Comparison of ENCODE assay signal across 14 cellular contexts in the genomic region with DNA sequence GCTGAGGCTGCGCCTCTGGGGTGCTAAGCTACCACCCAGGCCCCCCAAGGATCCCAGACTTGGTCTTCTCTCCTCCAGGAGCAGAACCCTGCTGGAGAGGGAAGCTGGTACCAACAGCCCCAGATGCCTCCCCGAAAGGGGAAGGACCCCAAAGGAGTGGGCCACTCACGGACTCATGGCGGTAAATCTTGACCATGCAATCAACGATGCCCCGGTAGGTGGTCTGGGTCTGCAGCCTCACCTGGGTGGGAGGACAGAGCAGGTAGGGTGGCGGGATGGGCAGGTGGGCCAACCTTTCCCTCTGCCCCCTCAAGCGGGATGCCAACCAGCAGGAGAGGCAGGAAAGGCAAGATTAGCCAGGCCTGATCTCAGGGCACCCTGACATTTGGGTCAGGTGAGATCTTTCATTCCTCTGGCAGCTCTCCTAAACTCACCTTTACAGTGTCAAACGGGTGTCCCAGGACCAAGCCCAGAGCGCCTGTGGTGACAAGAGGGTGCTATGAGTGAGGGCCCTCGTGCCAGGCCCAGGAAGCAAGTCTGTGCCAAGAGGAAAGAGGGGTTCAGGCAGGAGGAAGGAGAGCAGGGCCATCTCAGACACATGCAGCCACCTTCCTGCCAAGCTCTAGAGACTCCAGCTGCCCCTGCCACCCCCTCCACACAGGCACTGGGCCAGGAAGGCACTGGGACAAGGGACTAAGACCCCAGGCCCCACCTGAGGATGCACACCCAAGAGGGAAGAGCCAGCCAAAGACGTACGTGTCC. TPM values are rescaled to one million over a fixed set of nuclear protein-coding genes. Genes with fewer than 3 reads are reported as not detected.
DNase-seq lines count a peak whose midpoint lies in the region; ATAC-seq and TF ChIP-seq lines count a peak whose summit lies in the region.
"Had no signal": no experiment of that assay in that cellular context is flagged by ENCODE, and none has a peak within 500 bp of the region (broad histone marks: within the 10 kb centered on the region; RNA-seq: fewer than 3 reads in every experiment).

No MANE protein-coding gene starts in this region.

- no CpG with 5 or more reads among the region's 13 CpGs for WGBS in mesendoderm (ENCODE audit: extremely low coverage, insufficient coverage, low lambda C conversion rate)
- WGBS in right cardiac atrium = 89% methylated on average over 13 of the region's 13 CpGs

- H3K4me1 Mint-ChIP-seq in stimulated activated naive CD8-positive, alpha-beta T cell treated with anti-CD3 and anti-CD28 coated beads, Interleukin-15, amount 100 ng/mL, for 72 hours = peaks cover 59% of the 10 kb centered on the region
- peaks cover 34% of the 10 kb centered on the region for H3K4me1 Mint-ChIP-seq in activated CD8-positive, alpha-beta T cell treated with anti-CD3 and anti-CD28 coated beads, Interleukin-2, amount 10 ng/mL, durations not matched to agents 7 days and 5 days (ENCODE audit: low read depth)

- H3K4me3 ChIP-seq in mesendoderm (ENCODE audit: low read length) (no peak overlapping the region), foreskin fibroblast (ENCODE audit: low read depth in 1 of 2, low read length in 2 of 2) (no peak overlapping the region), right cardiac atrium (ENCODE audit: low read length) (no peak overlapping the region)
- H3K4me3 ChIP-seq: coronary artery had no signal

- H3K4me3 Mint-ChIP-seq in stimulated activated naive CD8-positive, alpha-beta T cell treated with anti-CD3 and anti-CD28 coated beads, Interleukin-15, amount 100 ng/mL, for 72 hours = peak overlapping the region; percentile 37 to 39
- no peak overlapping the region for H3K4me3 Mint-ChIP-seq in activated CD8-positive, alpha-beta T cell treated with anti-CD3 and anti-CD28 coated beads, Interleukin-2, amount 10 ng/mL, durations not matched to agents 7 days and 5 days
- H3K4me3 Mint-ChIP-seq: stimulated activated naive CD8-positive, alpha-beta T cell treated with anti-CD3 and anti-CD28 coated beads, Interleukin-15, Interleukin-2, amounts not matched to agents 100 ng/mL and 50 ng/mL, for 24 hours had no signal

- no peaks in the 10 kb centered on the region for H3K9me3 Mint-ChIP-seq in stimulated activated naive CD8-positive, alpha-beta T cell treated with anti-CD3 and anti-CD28 coated beads, Interleukin-15, amount 100 ng/mL, for 72 hours
- no peaks in the 10 kb centered on the region for H3K9me3 Mint-ChIP-seq in activated CD8-positive, alpha-beta T cell treated with anti-CD3 and anti-CD28 coated beads, Interleukin-2, amount 10 ng/mL, durations not matched to agents 7 days and 5 days (ENCODE audit: insufficient read depth)
- H3K9me3 Mint-ChIP-seq: stimulated activated naive CD8-positive, alpha-beta T cell treated with anti-CD3 and anti-CD28 coated beads, Interleukin-15, Interleukin-2, amounts not matched to agents 100 ng/mL and 50 ng/mL, for 24 hours had no signal

- H3K27ac ChIP-seq in mesendoderm (ENCODE audit: low read depth, low read length) (no peak overlapping the region), right cardiac atrium (ENCODE audit: low read length) (no peak overlapping the region)

- peak overlapping the region; percentile 6 for H3K4ac ChIP-seq in mesendoderm (ENCODE audit: low read depth, low read length)

- no peak overlapping the region for H2BK120ac ChIP-seq in mesendoderm (ENCODE audit: low read depth, low read length)

- POLR2A ChIA-PET in activated CD8-positive, alpha-beta T cell treated with anti-CD3 and anti-CD28 coated beads, Interleukin-2, amount 10 ng/mL, durations not matched to agents 7 days and 5 days (lab: Charles Lee) = interaction anchor here (1.0 to 15.4 kb wide), 5 partner anchors 15 to 126 kb away, joined by 3 to 253 read pairs (median 52); a partner anchor contains a TSS

- DNase-seq in stimulated activated naive CD8-positive, alpha-beta T cell treated with anti-CD3 and anti-CD28 coated beads, Interleukin-15, amount 100 ng/mL, for 72 hours = no peak
- no peak for DNase-seq in stimulated activated naive CD8-positive, alpha-beta T cell treated with anti-CD3 and anti-CD28 coated beads, Interleukin-15, Interleukin-2, amounts not matched to agents 100 U/mL and 50 U/mL, for 24 hours
- no peak for DNase-seq in activated CD8-positive, alpha-beta T cell treated with anti-CD3 and anti-CD28 coated beads, Interleukin-2, amount 10 ng/mL, durations not matched to agents 7 days and 5 days
- no peak for DNase-seq in mesendoderm
- no peak for DNase-seq in foreskin fibroblast
- DNase-seq in right cardiac atrium = no peak
- DNase-seq: GDM1; retina; SK-N-SH; stimulated activated CD4-positive, alpha-beta T cell treated with anti-CD3 and anti-CD28 coated beads, Interleukin-4, amount 100 ng/mL, for 4 hours had no signal

- intact Hi-C loops in right cardiac atrium (cut with DNase I) = loop anchor here in 2 of 4 donors (5.0 to 10.0 kb wide), 2 partner anchors 135 to 137 kb away; no protein-coding TSS in a partner anchor

- no peaks in the 10 kb centered on the region for H3K27me3 Mint-ChIP-seq in stimulated activated naive CD8-positive, alpha-beta T cell treated with anti-CD3 and anti-CD28 coated beads, Interleukin-15, amount 100 ng/mL, for 72 hours
- no peaks in the 10 kb centered on the region for H3K27me3 Mint-ChIP-seq in activated CD8-positive, alpha-beta T cell treated with anti-CD3 and anti-CD28 coated beads, Interleukin-2, amount 10 ng/mL, durations not matched to agents 7 days and 5 days (ENCODE audit: low read depth)
- H3K27me3 Mint-ChIP-seq: stimulated activated naive CD8-positive, alpha-beta T cell treated with anti-CD3 and anti-CD28 coated beads, Interleukin-15, Interleukin-2, amounts not matched to agents 100 ng/mL and 50 ng/mL, for 24 hours had no signal

- H3K4me1 ChIP-seq in mesendoderm (ENCODE audit: control insufficient read depth, low read depth, low read length) = peaks cover 5% of the 10 kb centered on the region
- peaks cover 6% of the 10 kb centered on the region for H3K4me1 ChIP-seq in right cardiac atrium (ENCODE audit: control insufficient read depth, insufficient read depth, low read length)

- no peak for TF ChIP-seq CTCF in foreskin fibroblast (IDR thresholded peaks at IDR 0.05; ENCODE audit: low read depth, low read length)

- no peak overlapping the region for H3K9ac ChIP-seq in mesendoderm (ENCODE audit: low read length)
- H3K9ac ChIP-seq: SK-N-SH had no signal

- H3K27ac Mint-ChIP-seq in stimulated activated naive CD8-positive, alpha-beta T cell treated with anti-CD3 and anti-CD28 coated beads, Interleukin-15, amount 100 ng/mL, for 72 hours = no peak overlapping the region
- peak overlapping the region; percentile 67 for H3K27ac Mint-ChIP-seq in activated CD8-positive, alpha-beta T cell treated with anti-CD3 and anti-CD28 coated beads, Interleukin-2, amount 10 ng/mL, durations not matched to agents 7 days and 5 days
- H3K27ac Mint-ChIP-seq: stimulated activated naive CD8-positive, alpha-beta T cell treated with anti-CD3 and anti-CD28 coated beads, Interleukin-15, Interleukin-2, amounts not matched to agents 100 ng/mL and 50 ng/mL, for 24 hours had no signal

- no peak overlapping the region for H4K8ac ChIP-seq in mesendoderm (ENCODE audit: low read depth, low read length)

- no peak overlapping the region for H2AK5ac ChIP-seq in mesendoderm (ENCODE audit: low read length)

- no peak overlapping the region for H3K18ac ChIP-seq in mesendoderm (ENCODE audit: low read length)

- no peak overlapping the region for H3K4me2 ChIP-seq in mesendoderm (ENCODE audit: low read length)
- H3K4me2 ChIP-seq: SK-N-SH had no signal

- H3K27me3 ChIP-seq in mesendoderm (ENCODE audit: insufficient read depth, low read length, poor library complexity) (no peaks in the 10 kb centered on the region), right cardiac atrium (ENCODE audit: control insufficient read depth, insufficient read depth) (no peaks in the 10 kb centered on the region)

- H3K36me3 Mint-ChIP-seq in activated CD8-positive, alpha-beta T cell treated with anti-CD3 and anti-CD28 coated beads, Interleukin-2, amount 10 ng/mL, durations not matched to agents 7 days and 5 days (ENCODE audit: low read depth) = no peaks in the 10 kb centered on the region

- no peaks in the 10 kb centered on the region for H3K36me3 ChIP-seq in mesendoderm (ENCODE audit: control insufficient read depth, insufficient read depth, low read length)

- no peak overlapping the region for H2BK5ac ChIP-seq in mesendoderm (ENCODE audit: low read length)

- ATAC-seq in stimulated activated naive CD8-positive, alpha-beta T cell treated with anti-CD3 and anti-CD28 coated beads, Interleukin-15, amount 100 ng/mL, for 72 hours = no peak
- no peak for ATAC-seq in stimulated activated naive CD8-positive, alpha-beta T cell treated with anti-CD3 and anti-CD28 coated beads, Interleukin-15, Interleukin-2, amounts not matched to agents 100 U/mL and 50 U/mL, for 24 hours
- no peak for ATAC-seq in activated CD8-positive, alpha-beta T cell treated with anti-CD3 and anti-CD28 coated beads, Interleukin-2, amount 10 ng/mL, durations not matched to agents 7 days and 5 days
- ATAC-seq in HG03025 (IDR thresholded peaks at IDR 0.05; ENCODE audit: low FRiP score, unreplicated experiment) (no peak), right cardiac atrium (no peak), GM18511 (IDR thresholded peaks at IDR 0.05; ENCODE audit: unreplicated experiment) (no peak)

- H4K5ac ChIP-seq in mesendoderm (ENCODE audit: low read length) = no peak overlapping the region

- no peaks in the 10 kb centered on the region for H3K79me1 ChIP-seq in mesendoderm (ENCODE audit: low read length)

- H3K56ac ChIP-seq in mesendoderm (ENCODE audit: low read length) = no peak overlapping the region

- CTCF ChIA-PET in activated CD8-positive, alpha-beta T cell treated with anti-CD3 and anti-CD28 coated beads, Interleukin-2, amount 10 ng/mL, durations not matched to agents 7 days and 5 days (lab: Charles Lee) = interaction anchor here (0.8 to 2.8 kb wide), 7 partner anchors 7 to 131 kb away, joined by 3 to 11 read pairs (median 5); no protein-coding TSS in a partner anchor

- H3K79me2 ChIP-seq in mesendoderm (ENCODE audit: control insufficient read depth, insufficient read depth, low read length) = no peaks in the 10 kb centered on the region

- no peaks in the 10 kb centered on the region for H3K9me3 ChIP-seq in right cardiac atrium (ENCODE audit: control insufficient read depth, low read length)
- H3K9me3 ChIP-seq: SK-N-SH had no signal

- no peak overlapping the region for H2BK15ac ChIP-seq in mesendoderm (replicated peaks; ENCODE audit: low read depth)

- H3K23ac ChIP-seq in mesendoderm (ENCODE audit: low read length) = no peak overlapping the region

RNA-seq across cellular contexts. Expression of a gene that starts 2.6 kb away (rescaled TPM):
- total RNA-seq in activated CD8-positive, alpha-beta T cell treated with anti-CD3 and anti-CD28 coated beads, Interleukin-2, amount 10 ng/mL, durations not matched to agents 7 days and 5 days = 10 to 100 TPM; 24.5 to 28.2 TPM
- 0.95 TPM for polyA plus RNA-seq in mesendoderm (2013, experiment 1 of 2)
- polyA plus RNA-seq in mesendoderm (2013, experiment 2 of 2) = 0.76 TPM
- total RNA-seq in right cardiac atrium = 1 to 10 TPM; 6.1 to 7.7 (median 7.4) TPM
- 5.5 TPM for polyA plus RNA-seq in right cardiac atrium

RNA-seq across cellular contexts. Expression of a gene that starts 6.6 kb away (rescaled TPM):
- 10 to 100 TPM; 51.0 to 54.7 TPM for total RNA-seq in activated CD8-positive, alpha-beta T cell treated with anti-CD3 and anti-CD28 coated beads, Interleukin-2, amount 10 ng/mL, durations not matched to agents 7 days and 5 days
- polyA plus RNA-seq in mesendoderm (2013, experiment 1 of 2) = 10.9 TPM
- 10.4 TPM for polyA plus RNA-seq in mesendoderm (2013, experiment 2 of 2)
- total RNA-seq in right cardiac atrium = 10 to 100 TPM; 12.2 to 16.1 (median 12.9) TPM
- 9.3 TPM for polyA plus RNA-seq in right cardiac atrium

RNA-seq across cellular contexts. Expression of a gene that starts 25.3 kb away (rescaled TPM):
- total RNA-seq in activated CD8-positive, alpha-beta T cell treated with anti-CD3 and anti-CD28 coated beads, Interleukin-2, amount 10 ng/mL, durations not matched to agents 7 days and 5 days = 1 to 10 TPM; 1.1 to 1.4 TPM
- polyA plus RNA-seq in mesendoderm (2013, experiment 1 of 2) = 0.13 TPM
- 0.13 TPM for polyA plus RNA-seq in mesendoderm (2013, experiment 2 of 2)
- under 1 TPM in 3 of 4 donors, not detected in 1; 0.14 to 0.23 (median 0.15) TPM for total RNA-seq in right cardiac atrium
- 0.20 TPM for polyA plus RNA-seq in right cardiac atrium

RNA-seq across cellular contexts. Expression of a gene that starts 42.7 kb away (rescaled TPM):
- total RNA-seq in activated CD8-positive, alpha-beta T cell treated with anti-CD3 and anti-CD28 coated beads, Interleukin-2, amount 10 ng/mL, durations not matched to agents 7 days and 5 days = 100 to 1,000 TPM; 212 to 254 TPM
- 3.7 TPM for polyA plus RNA-seq in mesendoderm (2013, experiment 1 of 2)
- 4.5 TPM for polyA plus RNA-seq in mesendoderm (2013, experiment 2 of 2)
- 100 to 1,000 TPM; 346 to 441 (median 427) TPM for total RNA-seq in right cardiac atrium
- polyA plus RNA-seq in right cardiac atrium = 441 TPM

RNA-seq across cellular contexts. Expression of a gene that starts 46.2 kb away (rescaled TPM):
- 10 to 100 TPM; 56.3 to 56.9 TPM for total RNA-seq in activated CD8-positive, alpha-beta T cell treated with anti-CD3 and anti-CD28 coated beads, Interleukin-2, amount 10 ng/mL, durations not matched to agents 7 days and 5 days
- polyA plus RNA-seq in mesendoderm (2013, experiment 1 of 2) = 57.1 TPM
- 57.4 TPM for polyA plus RNA-seq in mesendoderm (2013, experiment 2 of 2)
- total RNA-seq in right cardiac atrium = 10 to 100 TPM; 51.9 to 61.6 (median 59.7) TPM
- polyA plus RNA-seq in right cardiac atrium = 33.2 TPM
